ENCODE assay signal across 8 cellular contexts in genomic region chr20:50190251-50191064, GRCh38. TPM values are rescaled to one million over a fixed set of nuclear protein-coding genes. Genes with fewer than 3 reads are reported as not detected.
DNase-seq lines count a peak whose midpoint lies in the region; ATAC-seq, FAIRE-seq and TF ChIP-seq lines count a peak whose summit lies in the region.

Gene CEBPB (plus strand): TSS chr20:50190830. CDS start chr20:50191034, 204 bp downstream.

- TF ChIP-seq EP300 in suprapubic skin (IDR thresholded peaks at IDR 0.05): no peak

- peak; percentile 44 for ATAC-seq in GM21390 (IDR thresholded peaks at IDR 0.05; ENCODE audit: unreplicated experiment)

- peak within 1 kb of the TSS; percentile 75 for H3K4me3 ChIP-seq in suprapubic skin

- peaks cover 45% of the 10 kb centered on the region for H3K4me1 ChIP-seq in suprapubic skin

- peak in 1 of 2 donors; percentile 84 for TF ChIP-seq CTCF in suprapubic skin (IDR thresholded peaks at IDR 0.05)

- TF ChIP-seq POLR2A in suprapubic skin (IDR thresholded peaks at IDR 0.05): peak; percentile 98 to 99

- no peak for FAIRE-seq in frontal cortex (lab: Jason Lieb, UNC)

- peak within 1 kb of the TSS; percentile 96 for H3K27ac ChIP-seq in suprapubic skin

- no peaks in the 10 kb centered on the region for H3K27me3 ChIP-seq in suprapubic skin

- peaks cover 19% of the 10 kb centered on the region for H3K36me3 ChIP-seq in suprapubic skin

- no peaks in the 10 kb centered on the region for H3K9me3 ChIP-seq in suprapubic skin

- DNase-seq in COR-L47 (lab: John Stamatoyannopoulos, UW): peak; percentile 77
- peak; percentile 79 for DNase-seq in LHCN-M2 (ENCODE audit: low read depth)
- peak; percentile 88 for DNase-seq in SK-N-DZ (ENCODE audit: low spot score)
- peak; percentile 83 for DNase-seq in activated naive CD4-positive, alpha-beta T cell treated with Interleukin-2 at 50 U/mL for 16 hours
- peak; percentile 91 to 95 for DNase-seq in frontal cortex (ENCODE audit: low spot score in 2 of 2)
- DNase-seq in nucleus accumbens (lab: John Stamatoyannopoulos, UW): peak in 48 of 56 donors; percentile 40 to 84 (median 65)
- peak; percentile 95 for DNase-seq in suprapubic skin (ENCODE audit: low spot score in 2 of 2)

- 0% methylated on average over 6 of the region's 89 CpGs for WGBS in suprapubic skin

RNA-seq across cellular contexts. Expression of gene CEBPB, which starts in this region (rescaled TPM):
- total RNA-seq in LHCN-M2 (2014; rRNA removed): 54.9 and 59.3 TPM in 2 replicates
- polyA plus RNA-seq in LHCN-M2 (2012): 13.4 TPM
- polyA plus RNA-seq in SK-N-DZ (2014; cell fraction: cytosol; rRNA removed): 13.0 and 16.6 TPM in 2 replicates
- 9.2 and 13.7 TPM in 2 replicates for polyA plus RNA-seq in SK-N-DZ (2014; cell fraction: nucleus; rRNA removed)
- 1.6 TPM for total RNA-seq in frontal cortex
- 10 to 100 TPM; 43.2 to 83.9 (median 69.2) TPM for total RNA-seq in suprapubic skin

Comparison
In these comparisons a context has a peak if more than half of its experiments do, and no peak if none do; other contexts are left out.
1. Peak in every context shown above with its lines: DNase-seq, ATAC-seq, H3K4me3 ChIP-seq and H3K27ac ChIP-seq.
2. RNA of gene CEBPB (total RNA-seq): 43.2 to 83.9 TPM in suprapubic skin and 54.9 to 59.3 TPM in LHCN-M2; 1.6 TPM in frontal cortex (single experiment); every median in the first group is over 10 times any median in the second.